19 cellular contexts compared by ENCODE assay signal in the genomic region with DNA sequence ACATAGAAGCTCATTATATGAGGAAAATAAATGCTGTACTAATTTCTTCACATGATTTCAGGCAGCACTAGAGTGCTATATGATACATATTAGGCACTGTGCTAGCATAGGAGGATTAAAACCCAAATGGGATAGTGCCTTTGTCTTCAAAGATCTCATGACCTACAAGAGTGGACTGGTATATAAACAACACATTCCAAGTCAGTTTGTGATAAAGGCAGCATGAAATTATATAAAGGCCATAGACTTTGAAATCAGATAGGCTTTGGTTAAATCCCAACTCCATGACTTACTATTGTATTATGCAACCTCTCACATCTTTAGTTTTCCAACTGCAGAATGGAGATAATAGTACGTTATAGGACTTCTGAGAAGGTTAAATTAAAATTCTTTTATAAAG.
DNase-seq lines count a peak whose midpoint lies in the region; ATAC-seq, FAIRE-seq and TF ChIP-seq lines count a peak whose summit lies in the region.
"Had no signal": no experiment of that assay in that cellular context is flagged by ENCODE, and none has a peak within 500 bp of the region (broad histone marks: within the 10 kb centered on the region; RNA-seq: fewer than 3 reads in every experiment).

No MANE protein-coding gene starts in this region.

- no peaks in the 10 kb centered on the region for H3K9me3 ChIP-seq in breast epithelium
- H3K9me3 ChIP-seq in kidney (ENCODE audit: control insufficient read depth in 1 of 2, low read length in 2 of 2), result no peaks in the 10 kb centered on the region
- H3K9me3 ChIP-seq: gastrocnemius medialis had no signal

- no peak for TF ChIP-seq POLR2A in breast epithelium (IDR thresholded peaks at IDR 0.05)

- H3K27ac Mint-ChIP-seq in MCF 10A (ENCODE audit: low read depth, unreplicated experiment), result peak overlapping the region; percentile 17
- H3K27ac Mint-ChIP-seq: activated naive CD4-positive, alpha-beta T cell treated with anti-CD3 and anti-CD28 coated beads, Interleukin-2, amount 10 ng/mL, durations not matched to agents 7 days and 5 days had no signal

- CTCF ChIA-PET in MCF 10A (lab: Yijun Ruan, JAX), result no interaction called here

- H3K27ac ChIP-seq in breast epithelium (peak overlapping the region in 1 of 2 donors; percentile 67), brain microvascular endothelial cell (peak overlapping the region; percentile 8), kidney (ENCODE audit: low read depth in 2 of 2, low read length in 2 of 2) (no peak overlapping the region)
- H3K27ac ChIP-seq: gastrocnemius medialis, WERI-Rb-1 had no signal

- no peak for DNase-seq in MCF 10A (ENCODE audit: unreplicated experiment)
- DNase-seq in breast epithelium (ENCODE audit: low spot score in 2 of 2), result no peak
- DNase-seq in brain microvascular endothelial cell, result no peak
- DNase-seq in kidney tubule cell (ENCODE audit: low spot score), result peak; percentile 21
- DNase-seq in NCI-H82 (lab: John Stamatoyannopoulos, UW), result no peak
- no peak for DNase-seq in kidney
- no peak for DNase-seq in GM20000 (ENCODE audit: low spot score)
- DNase-seq: activated CD8-positive, alpha-beta memory T cell treated with anti-CD3 and anti-CD28 coated beads, Interleukin-2, amount 50 U/mL, for 4 hours; activated naive CD4-positive, alpha-beta T cell treated with anti-CD3 and anti-CD28 coated beads, Interleukin-2, amount 10 ng/mL, durations not matched to agents 7 days and 5 days; cortex of kidney; gastrocnemius medialis; naive B cell; NCI-H2107; substantia nigra; WERI-Rb-1 had no signal

- FAIRE-seq in kidney (lab: Jason Lieb, UNC), result no peak
- FAIRE-seq: A204.1, islet of Langerhans had no signal

- H3K36me3 Mint-ChIP-seq in MCF 10A (ENCODE audit: insufficient read depth, unreplicated experiment), result no peaks in the 10 kb centered on the region
- H3K36me3 Mint-ChIP-seq: activated naive CD4-positive, alpha-beta T cell treated with anti-CD3 and anti-CD28 coated beads, Interleukin-2, amount 10 ng/mL, durations not matched to agents 7 days and 5 days; naive B cell had no signal

- POLR2A ChIA-PET in MCF 10A (lab: Yijun Ruan, JAX), result no interaction called here

- H3K4me1 ChIP-seq in breast epithelium (no peaks in the 10 kb centered on the region), kidney (ENCODE audit: control insufficient read depth in 1 of 2, insufficient read depth in 1 of 2, low read depth in 1 of 2, low read length in 2 of 2) (peaks cover 0 to 5% of the 10 kb centered on the region in 2 donors)

- H3K4me3 ChIP-seq in breast epithelium (no peak overlapping the region), brain microvascular endothelial cell (ENCODE audit: low read depth, low read length) (no peak overlapping the region), kidney (ENCODE audit: low read length in 2 of 2) (no peak overlapping the region)
- H3K4me3 ChIP-seq: gastrocnemius medialis, skin epidermis had no signal

- H3K4me1 Mint-ChIP-seq in MCF 10A (ENCODE audit: insufficient read depth, unreplicated experiment), result peaks cover 13% of the 10 kb centered on the region
- H3K4me1 Mint-ChIP-seq: activated naive CD4-positive, alpha-beta T cell treated with anti-CD3 and anti-CD28 coated beads, Interleukin-2, amount 10 ng/mL, durations not matched to agents 7 days and 5 days had no signal

- H3K27me3 ChIP-seq in breast epithelium, result no peaks in the 10 kb centered on the region
- no peaks in the 10 kb centered on the region for H3K27me3 ChIP-seq in brain microvascular endothelial cell (replicated peaks)
- H3K27me3 ChIP-seq: gastrocnemius medialis had no signal

- in situ Hi-C loops in brain microvascular endothelial cell (cut with HindIII; ENCODE audit: low pct_ligation_motif_present, low sequenced_read_pairs), result no loop called here

- no peaks in the 10 kb centered on the region for H3K9me3 Mint-ChIP-seq in MCF 10A (ENCODE audit: unreplicated experiment)
- H3K9me3 Mint-ChIP-seq: activated naive CD4-positive, alpha-beta T cell treated with anti-CD3 and anti-CD28 coated beads, Interleukin-2, amount 10 ng/mL, durations not matched to agents 7 days and 5 days had no signal

- intact Hi-C loops in MCF 10A (cut with micrococcal nuclease), result no loop called here
- intact Hi-C loops in breast epithelium (cut with DNase I; ENCODE audit: low total_unique reads), result no loop called here
- intact Hi-C loops in kidney (cut with DNase I), result no loop called here

- TF ChIP-seq CTCF in MCF 10A (IDR thresholded peaks at IDR 0.05; ENCODE audit: unreplicated experiment) (no peak), breast epithelium (IDR thresholded peaks at IDR 0.05) (no peak), brain microvascular endothelial cell (IDR thresholded peaks at IDR 0.05; ENCODE audit: low read depth, low read length, missing control alignments) (no peak), kidney (IDR thresholded peaks at IDR 0.05; ENCODE audit: borderline replicate concordance, extremely low read depth, insufficient read depth) (no peak), GM20000 (IDR thresholded peaks at IDR 0.05; ENCODE audit: extremely low read depth, missing control alignments) (no peak)

- no peak overlapping the region for H3K4me3 Mint-ChIP-seq in MCF 10A (ENCODE audit: unreplicated experiment)
- H3K4me3 Mint-ChIP-seq: activated naive CD4-positive, alpha-beta T cell treated with anti-CD3 and anti-CD28 coated beads, Interleukin-2, amount 10 ng/mL, durations not matched to agents 7 days and 5 days; naive B cell had no signal

- ATAC-seq in HG03045 (IDR thresholded peaks at IDR 0.05; ENCODE audit: unreplicated experiment), result no peak

- BruUV-seq in MCF 10A (replicated peaks; lab: Mats Ljungman, UMichigan), result no TSS peak

- H3K27me3 Mint-ChIP-seq in MCF 10A (ENCODE audit: insufficient read depth, unreplicated experiment), result no peaks in the 10 kb centered on the region
- H3K27me3 Mint-ChIP-seq: activated naive CD4-positive, alpha-beta T cell treated with anti-CD3 and anti-CD28 coated beads, Interleukin-2, amount 10 ng/mL, durations not matched to agents 7 days and 5 days; naive B cell had no signal

- H3K9ac ChIP-seq in kidney (ENCODE audit: low read length in 2 of 2), result no peak overlapping the region

- H3K36me3 ChIP-seq in breast epithelium (no peaks in the 10 kb centered on the region), brain microvascular endothelial cell (replicated peaks) (no peaks in the 10 kb centered on the region), kidney (ENCODE audit: control insufficient read depth in 1 of 2, insufficient read depth in 2 of 2, low read length in 2 of 2) (no peaks in the 10 kb centered on the region)
- H3K36me3 ChIP-seq: gastrocnemius medialis, WERI-Rb-1 had no signal
